In genomic region chr5:73129143-73129542, GRCh38 we compare ENCODE assay signal across 23 cellular contexts. TPM values are rescaled to one million over a fixed set of nuclear protein-coding genes. Genes with fewer than 3 reads are reported as not detected.
"Had no signal": no experiment of that assay in that cellular context is flagged by ENCODE, and none has a peak within 500 bp of the region (broad histone marks: within the 10 kb centered on the region; RNA-seq: fewer than 3 reads in every experiment).

No MANE protein-coding gene starts in this region.

- DNase-seq: activated CD4-positive, alpha-beta T cell treated with anti-CD3 and anti-CD28 coated beads, Interleukin-2, amount 50 U/mL, for 4 hours; activated gamma-delta T cell; activated naive CD4-positive, alpha-beta T cell treated with anti-CD3 and anti-CD28 coated beads, Interleukin-2, amount 50 U/mL, for 16 hours; activated naive CD8-positive, alpha-beta T cell treated with anti-CD3 and anti-CD28 coated beads, Interleukin-2, amount 50 U/mL, for 24 hours; effector CD8-positive, alpha-beta T cell; glutamatergic neuron; naive B cell; occipital lobe; posterior cingulate gyrus; sigmoid colon; stimulated activated CD4-positive, alpha-beta T cell treated with anti-CD3 and anti-CD28 coated beads, Interleukin-2, amount 100 ng/mL, for 48 hours; stimulated activated CD8-positive, alpha-beta memory T cell treated with anti-CD3 and anti-CD28 coated beads, Interleukin-4, amount 100 ng/mL, for 48 hours; stimulated activated naive CD4-positive, alpha-beta T cell; WERI-Rb-1 had no signal

- H3K9me3 Mint-ChIP-seq: activated naive CD8-positive, alpha-beta T cell treated with anti-CD3 and anti-CD28 coated beads, Interleukin-2, amount 50 U/mL, for 24 hours; activated T-helper 1 cell treated with anti-CD3 and anti-CD28 coated beads, Interleukin-12 subunit alpha, Interleukin-12 subunit beta, Interleukin-2, Interleukin-4 antibody, amounts not matched to agents 30 ng/mL and 10 ng/mL and 1 ng/mL, durations not matched to agents 14 hours and 24 hours and 36 hours; dendritic cell treated with granulocyte-macrophage colony-stimulating factor and Interleukin-4, amounts not matched to agents 40 ng/mL and 50 ng/mL, for 4 days; T-helper 2 cell treated with Interferon-gamma antibody and Interleukin-4, amounts not matched to agents 5 μg/mL and 100 μg/mL, for 36 hours had no signal

- H3K36me3 ChIP-seq: sigmoid colon, WERI-Rb-1 had no signal

- H3K4me3 Mint-ChIP-seq: activated naive CD8-positive, alpha-beta T cell treated with anti-CD3 and anti-CD28 coated beads, Interleukin-2, amount 50 U/mL, for 24 hours; activated T-helper 1 cell treated with anti-CD3 and anti-CD28 coated beads, Interleukin-12 subunit alpha, Interleukin-12 subunit beta, Interleukin-2, Interleukin-4 antibody, amounts not matched to agents 30 ng/mL and 10 ng/mL and 1 ng/mL, durations not matched to agents 14 hours and 24 hours and 36 hours; dendritic cell treated with granulocyte-macrophage colony-stimulating factor and Interleukin-4, amounts not matched to agents 40 ng/mL and 50 ng/mL, for 4 days; naive B cell; T-helper 2 cell treated with Interferon-gamma antibody and Interleukin-4, amounts not matched to agents 5 μg/mL and 100 μg/mL, for 36 hours had no signal

- H3K27ac Mint-ChIP-seq: activated naive CD8-positive, alpha-beta T cell treated with anti-CD3 and anti-CD28 coated beads, Interleukin-2, amount 50 U/mL, for 24 hours; activated T-helper 1 cell treated with anti-CD3 and anti-CD28 coated beads, Interleukin-12 subunit alpha, Interleukin-12 subunit beta, Interleukin-2, Interleukin-4 antibody, amounts not matched to agents 30 ng/mL and 10 ng/mL and 1 ng/mL, durations not matched to agents 14 hours and 24 hours and 36 hours; dendritic cell treated with granulocyte-macrophage colony-stimulating factor and Interleukin-4, amounts not matched to agents 40 ng/mL and 50 ng/mL, for 4 days; naive B cell; T-helper 2 cell treated with Interferon-gamma antibody and Interleukin-4, amounts not matched to agents 5 μg/mL and 100 μg/mL, for 36 hours had no signal

- H3K9me3 ChIP-seq: sigmoid colon had no signal

- ATAC-seq: activated naive CD8-positive, alpha-beta T cell treated with anti-CD3 and anti-CD28 coated beads, Interleukin-2, amount 50 U/mL, for 24 hours; SK-N-SH treated with all-trans-retinoic acid at 6 μM for 48 hours had no signal

- H3K4me1 ChIP-seq: sigmoid colon had no signal

- H3K4me3 ChIP-seq: hepatocyte, sigmoid colon had no signal

- H3K27ac ChIP-seq: hepatocyte, sigmoid colon, WERI-Rb-1 had no signal

- H3K4me1 Mint-ChIP-seq: activated naive CD8-positive, alpha-beta T cell treated with anti-CD3 and anti-CD28 coated beads, Interleukin-2, amount 50 U/mL, for 24 hours had no signal

RNA-seq across cellular contexts. Expression of gene TMEM171, which starts 8.8 kb away (rescaled TPM):
- total RNA-seq: activated T-helper 1 cell treated with anti-CD3 and anti-CD28 coated beads, Interleukin-12 subunit alpha, Interleukin-12 subunit beta, Interleukin-2, Interleukin-4 antibody, amounts not matched to agents 30 ng/mL and 10 ng/mL and 1 ng/mL, durations not matched to agents 14 hours and 24 hours and 36 hours; sigmoid colon had no signal

RNA-seq across cellular contexts. Expression of gene TMEM174, which starts 43.9 kb away (rescaled TPM):
- total RNA-seq: activated T-helper 1 cell treated with anti-CD3 and anti-CD28 coated beads, Interleukin-12 subunit alpha, Interleukin-12 subunit beta, Interleukin-2, Interleukin-4 antibody, amounts not matched to agents 30 ng/mL and 10 ng/mL and 1 ng/mL, durations not matched to agents 14 hours and 24 hours and 36 hours; chondrocyte; frontal cortex; hepatocyte; liver; occipital lobe; sigmoid colon; ureter had no signal
